In the genomic region with DNA sequence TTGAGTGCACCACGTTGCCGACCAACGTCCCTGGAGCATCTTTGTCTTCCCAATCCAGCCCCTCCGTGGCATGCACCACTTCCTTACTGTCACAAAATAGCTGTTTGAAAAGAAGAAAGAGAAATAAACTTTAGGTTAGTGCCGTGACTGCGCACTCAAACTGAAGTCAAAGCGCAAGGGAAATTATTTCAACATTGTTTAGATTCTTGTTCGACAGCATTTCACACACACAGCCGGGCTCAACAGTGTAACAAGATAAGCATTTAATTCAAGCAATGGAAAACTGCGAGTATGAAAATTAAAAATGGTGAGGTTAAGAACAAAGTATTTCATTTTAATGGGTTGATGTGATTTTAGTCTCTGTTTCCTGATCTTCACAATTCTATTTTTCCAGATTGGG, we compare ENCODE assay signal across 36 cellular contexts.
"Had no signal": no experiment of that assay in that cellular context is flagged by ENCODE, and none has a peak within 500 bp of the region (broad histone marks: within the 10 kb centered on the region; RNA-seq: fewer than 3 reads in every experiment).

No MANE protein-coding gene starts in this region.

- ATAC-seq: activated CD4-positive, alpha-beta T cell treated with anti-CD3 and anti-CD28 coated beads for 36 hours; activated CD8-positive, alpha-beta memory T cell treated with anti-CD3 and anti-CD28 coated beads, Interleukin-2, amount 10 ng/mL, durations not matched to agents 7 days and 5 days; activated CD8-positive, alpha-beta T cell treated with anti-CD3 and anti-CD28 coated beads, Interleukin-2, amount 10 ng/mL, durations not matched to agents 7 days and 5 days; activated naive CD4-positive, alpha-beta T cell treated with anti-CD3 and anti-CD28 coated beads, Interleukin-2, amount 50 U/mL, for 72 hours; esophagus mucosa; foreskin keratinocyte; gastrocnemius medialis; heart left ventricle; T-helper 17 cell had no signal

- DNase-seq: activated CD4-positive, alpha-beta memory T cell treated with anti-CD3 and anti-CD28 coated beads for 36 hours; activated CD4-positive, alpha-beta T cell treated with anti-CD3 and anti-CD28 coated beads for 36 hours; activated CD4-positive, alpha-beta T cell treated with anti-CD3 and anti-CD28 coated beads, Interleukin-2, amount 10 ng/mL, durations not matched to agents 24 days and 14 days; activated CD4-positive, CD25-positive, alpha-beta regulatory T cell; activated CD4-positive, CD25-positive, alpha-beta regulatory T cell treated with anti-CD3 and anti-CD28 coated beads, Interleukin-2, amount 50 U/mL, for 72 hours; activated CD8-positive, alpha-beta memory T cell treated with anti-CD3 and anti-CD28 coated beads, Interleukin-2, amount 10 ng/mL, durations not matched to agents 7 days and 5 days; activated CD8-positive, alpha-beta memory T cell treated with anti-CD3 and anti-CD28 coated beads, Interleukin-2, amount 50 U/mL, for 4 hours; activated CD8-positive, alpha-beta T cell treated with anti-CD3 and anti-CD28 coated beads, Interleukin-2, amount 10 ng/mL, durations not matched to agents 7 days and 5 days; activated gamma-delta T cell; activated naive CD4-positive, alpha-beta T cell; activated naive CD4-positive, alpha-beta T cell treated with anti-CD3 and anti-CD28 coated beads, Interleukin-2, amount 10 ng/mL, durations not matched to agents 7 days and 5 days; activated naive CD8-positive, alpha-beta T cell treated with anti-CD3 and anti-CD28 coated beads, Interleukin-2, amount 10 ng/mL, durations not matched to agents 7 days and 5 days; activated T-cell treated with anti-CD3 and anti-CD28 coated beads, Interleukin-2, amount 50 U/mL, for 1 hour; activated T-cell treated with anti-CD3 and anti-CD28 coated beads, Interleukin-2, amount 50 U/mL, for 48 hours; dorsolateral prefrontal cortex; effector memory CD4-positive, alpha-beta T cell; endodermal cell; foreskin keratinocyte; gastrocnemius medialis; glutamatergic neuron; heart left ventricle; T-helper 1 cell; T-helper 17 cell; T1000; WERI-Rb-1 had no signal

- H3K27ac ChIP-seq: ascending aorta, breast epithelium, cardiac muscle cell, coronary artery, dorsolateral prefrontal cortex, foreskin keratinocyte, gastrocnemius medialis, heart left ventricle, WERI-Rb-1 had no signal

- H3K27ac Mint-ChIP-seq: activated CD4-positive, alpha-beta memory T cell treated with anti-CD3 and anti-CD28 coated beads for 36 hours; activated CD4-positive, alpha-beta T cell treated with anti-CD3 and anti-CD28 coated beads for 36 hours; activated CD4-positive, alpha-beta T cell treated with anti-CD3 and anti-CD28 coated beads, Interleukin-2, amount 10 ng/mL, durations not matched to agents 24 days and 14 days; activated CD8-positive, alpha-beta memory T cell treated with anti-CD3 and anti-CD28 coated beads, Interleukin-2, amount 10 ng/mL, durations not matched to agents 7 days and 5 days; activated CD8-positive, alpha-beta T cell treated with anti-CD3 and anti-CD28 coated beads, Interleukin-2, amount 10 ng/mL, durations not matched to agents 7 days and 5 days; activated naive CD4-positive, alpha-beta T cell treated with anti-CD3 and anti-CD28 coated beads, Interleukin-2, amount 10 ng/mL, durations not matched to agents 7 days and 5 days; activated naive CD4-positive, alpha-beta T cell treated with anti-CD3 and anti-CD28 coated beads, Interleukin-2, amount 50 U/mL, for 72 hours; activated naive CD8-positive, alpha-beta T cell treated with anti-CD3 and anti-CD28 coated beads, Interleukin-2, amount 10 ng/mL, durations not matched to agents 7 days and 5 days; activated T-helper 1 cell treated with anti-CD3 and anti-CD28 coated beads, Interleukin-12 subunit alpha, Interleukin-12 subunit beta, Interleukin-2, Interleukin-4 antibody, amounts not matched to agents 30 ng/mL and 10 ng/mL and 1 ng/mL, durations not matched to agents 14 hours and 24 hours and 36 hours; brain; dendritic cell treated with granulocyte-macrophage colony-stimulating factor and Interleukin-4, amounts not matched to agents 40 ng/mL and 50 ng/mL, for 4 days; endodermal cell; T-helper 17 cell; T-helper 2 cell treated with Interferon-gamma antibody and Interleukin-4, amounts not matched to agents 5 μg/mL and 100 μg/mL, for 36 hours had no signal

- H3K27me3 ChIP-seq: ascending aorta, breast epithelium, cardiac muscle cell, foreskin keratinocyte, gastrocnemius medialis, heart left ventricle had no signal

- H3K27me3 Mint-ChIP-seq: activated CD4-positive, alpha-beta T cell treated with anti-CD3 and anti-CD28 coated beads, Interleukin-2, amount 10 ng/mL, durations not matched to agents 24 days and 14 days; brain had no signal

- H3K9me3 ChIP-seq: ascending aorta, breast epithelium, gastrocnemius medialis, heart left ventricle had no signal

- H3K4me1 Mint-ChIP-seq: activated CD4-positive, alpha-beta T cell treated with anti-CD3 and anti-CD28 coated beads for 36 hours; activated CD4-positive, alpha-beta T cell treated with anti-CD3 and anti-CD28 coated beads, Interleukin-2, amount 10 ng/mL, durations not matched to agents 24 days and 14 days; activated CD8-positive, alpha-beta memory T cell treated with anti-CD3 and anti-CD28 coated beads, Interleukin-2, amount 10 ng/mL, durations not matched to agents 7 days and 5 days; activated naive CD4-positive, alpha-beta T cell treated with anti-CD3 and anti-CD28 coated beads, Interleukin-2, amount 10 ng/mL, durations not matched to agents 7 days and 5 days; activated naive CD8-positive, alpha-beta T cell treated with anti-CD3 and anti-CD28 coated beads, Interleukin-2, amount 10 ng/mL, durations not matched to agents 7 days and 5 days; brain; central memory CD8-positive, alpha-beta T cell; T-helper 17 cell had no signal

- H3K4me3 ChIP-seq: ascending aorta, breast epithelium, cardiac muscle cell, coronary artery, dorsolateral prefrontal cortex, gastrocnemius medialis, heart left ventricle had no signal

- H3K4me1 ChIP-seq: ascending aorta, breast epithelium, foreskin keratinocyte, gastrocnemius medialis, heart left ventricle had no signal

- H3K36me3 ChIP-seq: ascending aorta, breast epithelium, cardiac muscle cell, gastrocnemius medialis, heart left ventricle, WERI-Rb-1 had no signal

- H3K4me3 Mint-ChIP-seq: activated CD4-positive, alpha-beta memory T cell treated with anti-CD3 and anti-CD28 coated beads for 36 hours; activated CD4-positive, alpha-beta T cell treated with anti-CD3 and anti-CD28 coated beads for 36 hours; activated CD4-positive, alpha-beta T cell treated with anti-CD3 and anti-CD28 coated beads, Interleukin-2, amount 10 ng/mL, durations not matched to agents 24 days and 14 days; activated CD8-positive, alpha-beta memory T cell treated with anti-CD3 and anti-CD28 coated beads, Interleukin-2, amount 10 ng/mL, durations not matched to agents 7 days and 5 days; activated CD8-positive, alpha-beta T cell treated with anti-CD3 and anti-CD28 coated beads, Interleukin-2, amount 10 ng/mL, durations not matched to agents 7 days and 5 days; activated naive CD4-positive, alpha-beta T cell treated with anti-CD3 and anti-CD28 coated beads, Interleukin-2, amount 10 ng/mL, durations not matched to agents 7 days and 5 days; activated naive CD8-positive, alpha-beta T cell treated with anti-CD3 and anti-CD28 coated beads, Interleukin-2, amount 10 ng/mL, durations not matched to agents 7 days and 5 days; activated T-helper 1 cell treated with anti-CD3 and anti-CD28 coated beads, Interleukin-12 subunit alpha, Interleukin-12 subunit beta, Interleukin-2, Interleukin-4 antibody, amounts not matched to agents 30 ng/mL and 10 ng/mL and 1 ng/mL, durations not matched to agents 14 hours and 24 hours and 36 hours; brain; central memory CD8-positive, alpha-beta T cell; dendritic cell treated with granulocyte-macrophage colony-stimulating factor and Interleukin-4, amounts not matched to agents 40 ng/mL and 50 ng/mL, for 4 days; endodermal cell; T-helper 17 cell; T-helper 2 cell treated with Interferon-gamma antibody and Interleukin-4, amounts not matched to agents 5 μg/mL and 100 μg/mL, for 36 hours had no signal

- H3K9me3 Mint-ChIP-seq: activated CD4-positive, alpha-beta memory T cell treated with anti-CD3 and anti-CD28 coated beads for 36 hours; activated CD4-positive, alpha-beta T cell treated with anti-CD3 and anti-CD28 coated beads, Interleukin-2, amount 10 ng/mL, durations not matched to agents 24 days and 14 days; activated naive CD4-positive, alpha-beta T cell treated with anti-CD3 and anti-CD28 coated beads, Interleukin-2, amount 10 ng/mL, durations not matched to agents 7 days and 5 days; activated naive CD4-positive, alpha-beta T cell treated with anti-CD3 and anti-CD28 coated beads, Interleukin-2, amount 50 U/mL, for 72 hours; activated naive CD8-positive, alpha-beta T cell treated with anti-CD3 and anti-CD28 coated beads, Interleukin-2, amount 10 ng/mL, durations not matched to agents 7 days and 5 days; activated T-helper 1 cell treated with anti-CD3 and anti-CD28 coated beads, Interleukin-12 subunit alpha, Interleukin-12 subunit beta, Interleukin-2, Interleukin-4 antibody, amounts not matched to agents 30 ng/mL and 10 ng/mL and 1 ng/mL, durations not matched to agents 14 hours and 24 hours and 36 hours; brain; central memory CD8-positive, alpha-beta T cell; dendritic cell treated with granulocyte-macrophage colony-stimulating factor and Interleukin-4, amounts not matched to agents 40 ng/mL and 50 ng/mL, for 4 days; endodermal cell; T-helper 2 cell treated with Interferon-gamma antibody and Interleukin-4, amounts not matched to agents 5 μg/mL and 100 μg/mL, for 36 hours had no signal

- H3K36me3 Mint-ChIP-seq: activated CD4-positive, alpha-beta memory T cell treated with anti-CD3 and anti-CD28 coated beads for 36 hours; activated CD8-positive, alpha-beta memory T cell treated with anti-CD3 and anti-CD28 coated beads, Interleukin-2, amount 10 ng/mL, durations not matched to agents 7 days and 5 days; activated naive CD4-positive, alpha-beta T cell treated with anti-CD3 and anti-CD28 coated beads, Interleukin-2, amount 10 ng/mL, durations not matched to agents 7 days and 5 days; activated naive CD4-positive, alpha-beta T cell treated with anti-CD3 and anti-CD28 coated beads, Interleukin-2, amount 50 U/mL, for 72 hours; activated naive CD8-positive, alpha-beta T cell treated with anti-CD3 and anti-CD28 coated beads, Interleukin-2, amount 10 ng/mL, durations not matched to agents 7 days and 5 days; brain had no signal
